8 cellular contexts compared by ENCODE assay signal in the genomic region with DNA sequence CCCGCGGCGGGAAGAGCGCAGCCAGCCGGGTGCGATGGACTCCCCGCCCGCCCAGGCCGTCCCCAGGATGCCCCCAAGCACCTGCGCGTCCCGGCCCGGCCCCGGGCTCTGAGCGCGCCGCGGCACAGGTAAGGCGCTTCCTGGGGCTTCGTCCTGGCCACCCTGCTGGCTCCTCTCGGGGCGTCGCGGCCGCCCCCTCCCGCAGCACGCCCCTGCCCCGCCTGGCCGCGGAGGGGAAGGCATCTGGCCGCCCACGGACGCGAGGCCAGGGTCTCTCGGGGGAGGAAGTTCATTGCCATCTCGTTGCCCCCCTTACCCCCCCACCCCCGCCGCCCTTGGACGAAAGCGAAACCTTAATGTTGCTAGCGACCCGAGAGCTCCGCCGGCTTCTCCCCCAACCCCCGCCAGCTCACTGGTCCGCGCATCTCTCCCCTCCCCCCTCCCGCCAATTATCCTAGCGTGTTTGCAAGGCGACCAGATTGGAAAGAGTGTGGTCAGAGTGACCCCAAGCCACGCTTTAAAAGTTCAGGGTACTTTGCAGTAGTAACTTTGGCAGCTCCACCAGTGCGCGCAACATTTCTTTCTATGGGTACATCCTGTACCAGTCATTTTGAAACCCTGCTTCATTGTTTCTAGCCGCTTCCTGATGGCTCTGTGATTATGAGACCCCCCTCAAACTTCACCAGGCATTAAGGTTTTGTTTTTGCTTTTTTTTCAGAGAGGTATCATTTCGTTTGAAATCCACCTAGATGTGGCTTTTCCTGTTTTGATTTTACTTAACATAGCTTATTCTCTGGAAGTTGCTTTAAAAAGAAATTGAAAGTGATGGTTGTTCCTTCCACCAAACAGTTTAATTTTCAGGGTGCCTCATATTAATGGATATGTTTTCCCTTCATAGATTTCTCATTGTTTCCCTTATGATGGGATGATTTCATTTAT. TPM values are rescaled to one million over a fixed set of nuclear protein-coding genes. Genes with fewer than 3 reads are reported as not detected.
A peak's percentile ranks its signal among the peaks of the same experiment; 100 is the strongest.
DNase-seq lines count a peak whose midpoint lies in the region; ATAC-seq and TF ChIP-seq lines count a peak whose summit lies in the region.

No MANE protein-coding gene starts in this region.

- TF ChIP-seq CTCF in KMS-11 (conservative IDR thresholded peaks at IDR 0.05; ENCODE audit: low read depth, low read length) (no peak), mucosa of descending colon (IDR thresholded peaks at IDR 0.05) (no peak)

- H3K79me2 ChIP-seq in KMS-11 (ENCODE audit: insufficient read depth, low read depth): no peaks in the 10 kb centered on the region

- no peaks in the 10 kb centered on the region for H4K20me1 ChIP-seq in KMS-11 (ENCODE audit: insufficient read depth)

- peak overlapping the region; percentile 49 for H3K27ac ChIP-seq in KMS-11
- H3K27ac ChIP-seq in ectodermal cell (ENCODE audit: insufficient read depth, low read depth, low read length, poor library complexity, severe bottlenecking): no peak overlapping the region

- 1 to 2% methylated on average over 51 to 55 of the region's 55 CpGs for WGBS in ectodermal cell, 2 experiments

- H3K4me3 ChIP-seq in GM08714 (ENCODE audit: low read length): peak overlapping the region; percentile 85
- H3K4me3 ChIP-seq in KMS-11 (IDR thresholded peaks at IDR 0.05; ENCODE audit: insufficient read depth, low read depth, low read length): no peak overlapping the region
- peak overlapping the region; percentile 44 for H3K4me3 ChIP-seq in ectodermal cell (ENCODE audit: insufficient read depth, low read depth, low read length)
- peak overlapping the region; percentile 54 for H3K4me3 ChIP-seq in mucosa of descending colon

- peak overlapping the region; percentile 58; the same call in 1 of the 2 replicates for H3K4me2 ChIP-seq in KMS-11

- intact Hi-C loops in mucosa of descending colon (cut with DNase I, micrococcal nuclease): no loop called here

- peaks cover 15% of the 10 kb centered on the region for H3K4me1 ChIP-seq in KMS-11 (ENCODE audit: low read depth, poor library complexity, severe bottlenecking)
- H3K4me1 ChIP-seq in ectodermal cell (ENCODE audit: control insufficient read depth, insufficient read depth, low read length): no peaks in the 10 kb centered on the region
- peaks cover 3% of the 10 kb centered on the region for H3K4me1 ChIP-seq in mucosa of descending colon (ENCODE audit: low read depth)

- H3K36me3 ChIP-seq in KMS-11 (ENCODE audit: insufficient read depth) (no peaks in the 10 kb centered on the region), ectodermal cell (ENCODE audit: control insufficient read depth, insufficient read depth, low read length) (no peaks in the 10 kb centered on the region), mucosa of descending colon (ENCODE audit: low read depth) (no peaks in the 10 kb centered on the region)

- ATAC-seq in GM21723 (IDR thresholded peaks at IDR 0.05; ENCODE audit: unreplicated experiment) (peak; percentile 64), mucosa of descending colon (peak; percentile 66)

- DNase-seq in activated CD4-positive, alpha-beta T cell treated with anti-CD3 and anti-CD28 coated beads for 48 hours: peak; percentile 68
- peak in 1 of 3 donors; percentile 33 for DNase-seq in mucosa of descending colon
- peak; percentile 28 to 47 for DNase-seq in stimulated activated CD8-positive, alpha-beta memory T cell treated with anti-CD3 and anti-CD28 coated beads, Interleukin-4, amount 100 ng/mL, for 4 hours (ENCODE audit: low read depth in 2 of 2, low spot score in 1 of 2)
- DNase-seq in NCI-H2171 treated with DMSO at 0.1 percent for 48 hours (lab: John Stamatoyannopoulos, UW): no peak

- H3K9ac ChIP-seq in KMS-11: peak overlapping the region; percentile 56; the same call in 1 of the 2 replicates

- peak overlapping the region; percentile 47 for H2AFZ ChIP-seq in KMS-11 (ENCODE audit: low read depth)

- H3K27me3 ChIP-seq in KMS-11 (ENCODE audit: insufficient read depth, low read depth): no peaks in the 10 kb centered on the region
- peaks cover 61% of the 10 kb centered on the region for H3K27me3 ChIP-seq in ectodermal cell (ENCODE audit: control insufficient read depth, insufficient read depth, low read length, poor library complexity, severe bottlenecking)

- H3K9me3 ChIP-seq in ectodermal cell (ENCODE audit: control insufficient read depth, low read length) (no peaks in the 10 kb centered on the region), mucosa of descending colon (no peaks in the 10 kb centered on the region)

RNA-seq across cellular contexts. Expression of gene TBC1D1, which starts 0.6 kb away (rescaled TPM):
- 147 TPM for polyA plus RNA-seq in ectodermal cell (2013, experiment 1 of 4)
- 148 TPM for polyA plus RNA-seq in ectodermal cell (2013, experiment 2 of 4)
- polyA plus RNA-seq in ectodermal cell (2013, experiment 3 of 4): 118 TPM
- 120 TPM for polyA plus RNA-seq in ectodermal cell (2013, experiment 4 of 4)
- 100 to 1,000 TPM in 1 of 3 donors, 10 to 100 TPM in 2; 50.2 to 249 (median 71.6) TPM for total RNA-seq in mucosa of descending colon
